In genomic region chr22:37311761-37312312, GRCh38 we compare ENCODE assay signal across 1 cellular context.
TF ChIP-seq lines count a peak whose summit lies in the region.

No MANE protein-coding gene starts in this region.

TF ChIP-seq in GM12878, 131 proteins besides CTCF, POLR2A, EP300 and RAD21:
- TF ChIP-seq, protein P1, sequence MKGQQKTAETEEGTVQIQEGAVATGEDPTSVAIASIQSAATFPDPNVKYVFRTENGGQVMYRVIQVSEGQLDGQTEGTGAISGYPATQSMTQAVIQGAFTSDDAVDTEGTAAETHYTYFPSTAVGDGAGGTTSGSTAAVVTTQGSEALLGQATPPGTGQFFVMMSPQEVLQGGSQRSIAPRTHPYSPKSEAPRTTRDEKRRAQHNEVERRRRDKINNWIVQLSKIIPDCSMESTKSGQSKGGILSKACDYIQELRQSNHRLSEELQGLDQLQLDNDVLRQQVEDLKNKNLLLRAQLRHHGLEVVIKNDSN (IDR thresholded peaks at IDR 0.05; ENCODE audit: borderline replicate concordance, extremely low read length, insufficient read depth, low read depth, low read length) = no peak
- TF ChIP-seq IKZF1 (conservative IDR thresholded peaks at IDR 0.05) = no peak
- TF ChIP-seq ZZZ3 (IDR thresholded peaks at IDR 0.05; ENCODE audit: control insufficient read depth, insufficient read length, low read depth) = no peak
- no peak for TF ChIP-seq CBX3 (IDR thresholded peaks at IDR 0.05; ENCODE audit: borderline replicate concordance, low read depth)
- TF ChIP-seq NKRF (conservative IDR thresholded peaks at IDR 0.05) = no peak
- TF ChIP-seq SUZ12 (IDR thresholded peaks at IDR 0.05; ENCODE audit: unreplicated experiment) = no peak
- no peak for TF ChIP-seq SMARCA5 (IDR thresholded peaks at IDR 0.05)
- TF ChIP-seq SMAD1 (IDR thresholded peaks at IDR 0.05; ENCODE audit: low read depth, partially characterized antibody) = no peak
- TF ChIP-seq BCL11A (IDR thresholded peaks at IDR 0.05; ENCODE audit: low read depth, low read length) = no peak
- TF ChIP-seq ZNF24 (IDR thresholded peaks at IDR 0.05) = no peak
- TF ChIP-seq E2F8 (IDR thresholded peaks at IDR 0.05; ENCODE audit: low read depth, partially characterized antibody) = no peak
- TF ChIP-seq LARP7 (IDR thresholded peaks at IDR 0.05) = no peak
- TF ChIP-seq, protein P2, sequence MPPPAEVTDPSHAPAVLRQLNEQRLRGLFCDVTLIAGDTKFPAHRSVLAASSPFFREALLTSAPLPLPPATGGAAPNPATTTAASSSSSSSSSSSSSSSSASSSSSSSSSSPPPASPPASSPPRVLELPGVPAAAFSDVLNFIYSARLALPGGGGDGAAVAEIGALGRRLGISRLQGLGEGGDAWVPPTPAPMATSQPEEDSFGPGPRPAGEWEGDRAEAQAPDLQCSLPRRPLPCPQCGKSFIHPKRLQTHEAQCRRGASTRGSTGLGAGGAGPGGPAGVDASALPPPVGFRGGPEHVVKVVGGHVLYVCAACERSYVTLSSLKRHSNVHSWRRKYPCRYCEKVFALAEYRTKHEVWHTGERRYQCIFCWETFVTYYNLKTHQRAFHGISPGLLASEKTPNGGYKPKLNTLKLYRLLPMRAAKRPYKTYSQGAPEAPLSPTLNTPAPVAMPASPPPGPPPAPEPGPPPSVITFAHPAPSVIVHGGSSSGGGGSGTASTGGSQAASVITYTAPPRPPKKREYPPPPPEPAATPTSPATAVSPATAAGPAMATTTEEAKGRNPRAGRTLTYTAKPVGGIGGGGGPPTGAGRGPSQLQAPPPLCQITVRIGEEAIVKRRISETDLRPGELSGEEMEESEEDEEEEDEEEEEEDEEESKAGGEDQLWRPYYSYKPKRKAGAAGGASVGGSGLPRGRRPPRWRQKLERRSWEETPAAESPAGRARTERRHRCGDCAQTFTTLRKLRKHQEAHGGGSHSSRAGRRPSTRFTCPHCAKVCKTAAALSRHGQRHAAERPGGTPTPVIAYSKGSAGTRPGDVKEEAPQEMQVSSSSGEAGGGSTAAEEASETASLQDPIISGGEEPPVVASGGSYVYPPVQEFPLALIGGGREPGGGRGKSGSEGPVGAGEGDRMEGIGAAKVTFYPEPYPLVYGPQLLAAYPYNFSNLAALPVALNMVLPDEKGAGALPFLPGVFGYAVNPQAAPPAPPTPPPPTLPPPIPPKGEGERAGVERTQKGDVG (CRISPR knock-in tag; IDR thresholded peaks at IDR 0.05) = no peak
- no peak for TF ChIP-seq SIN3A (IDR thresholded peaks at IDR 0.05; ENCODE audit: low read depth, low read length)
- no peak for TF ChIP-seq NFYA (IDR thresholded peaks at IDR 0.05; ENCODE audit: borderline replicate concordance, low read depth, low read length)
- no peak for TF ChIP-seq CHD4 (IDR thresholded peaks at IDR 0.05)
- TF ChIP-seq, protein P3, sequence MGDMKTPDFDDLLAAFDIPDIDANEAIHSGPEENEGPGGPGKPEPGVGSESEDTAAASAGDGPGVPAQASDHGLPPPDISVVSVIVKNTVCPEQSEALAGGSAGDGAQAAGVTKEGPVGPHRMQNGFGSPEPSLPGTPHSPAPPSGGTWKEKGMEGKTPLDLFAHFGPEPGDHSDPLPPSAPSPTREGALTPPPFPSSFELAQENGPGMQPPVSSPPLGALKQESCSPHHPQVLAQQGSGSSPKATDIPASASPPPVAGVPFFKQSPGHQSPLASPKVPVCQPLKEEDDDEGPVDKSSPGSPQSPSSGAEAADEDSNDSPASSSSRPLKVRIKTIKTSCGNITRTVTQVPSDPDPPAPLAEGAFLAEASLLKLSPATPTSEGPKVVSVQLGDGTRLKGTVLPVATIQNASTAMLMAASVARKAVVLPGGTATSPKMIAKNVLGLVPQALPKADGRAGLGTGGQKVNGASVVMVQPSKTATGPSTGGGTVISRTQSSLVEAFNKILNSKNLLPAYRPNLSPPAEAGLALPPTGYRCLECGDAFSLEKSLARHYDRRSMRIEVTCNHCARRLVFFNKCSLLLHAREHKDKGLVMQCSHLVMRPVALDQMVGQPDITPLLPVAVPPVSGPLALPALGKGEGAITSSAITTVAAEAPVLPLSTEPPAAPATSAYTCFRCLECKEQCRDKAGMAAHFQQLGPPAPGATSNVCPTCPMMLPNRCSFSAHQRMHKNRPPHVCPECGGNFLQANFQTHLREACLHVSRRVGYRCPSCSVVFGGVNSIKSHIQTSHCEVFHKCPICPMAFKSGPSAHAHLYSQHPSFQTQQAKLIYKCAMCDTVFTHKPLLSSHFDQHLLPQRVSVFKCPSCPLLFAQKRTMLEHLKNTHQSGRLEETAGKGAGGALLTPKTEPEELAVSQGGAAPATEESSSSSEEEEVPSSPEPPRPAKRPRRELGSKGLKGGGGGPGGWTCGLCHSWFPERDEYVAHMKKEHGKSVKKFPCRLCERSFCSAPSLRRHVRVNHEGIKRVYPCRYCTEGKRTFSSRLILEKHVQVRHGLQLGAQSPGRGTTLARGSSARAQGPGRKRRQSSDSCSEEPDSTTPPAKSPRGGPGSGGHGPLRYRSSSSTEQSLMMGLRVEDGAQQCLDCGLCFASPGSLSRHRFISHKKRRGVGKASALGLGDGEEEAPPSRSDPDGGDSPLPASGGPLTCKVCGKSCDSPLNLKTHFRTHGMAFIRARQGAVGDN (IDR thresholded peaks at IDR 0.05) = no peak
- TF ChIP-seq ZNF274 (IDR thresholded peaks at IDR 0.05; ENCODE audit: insufficient read depth, insufficient read length) = no peak
- TF ChIP-seq TARDBP (IDR thresholded peaks at IDR 0.05; ENCODE audit: borderline replicate concordance) = no peak
- TF ChIP-seq ZNF217 (IDR thresholded peaks at IDR 0.05) = no peak
